In the genomic region with DNA sequence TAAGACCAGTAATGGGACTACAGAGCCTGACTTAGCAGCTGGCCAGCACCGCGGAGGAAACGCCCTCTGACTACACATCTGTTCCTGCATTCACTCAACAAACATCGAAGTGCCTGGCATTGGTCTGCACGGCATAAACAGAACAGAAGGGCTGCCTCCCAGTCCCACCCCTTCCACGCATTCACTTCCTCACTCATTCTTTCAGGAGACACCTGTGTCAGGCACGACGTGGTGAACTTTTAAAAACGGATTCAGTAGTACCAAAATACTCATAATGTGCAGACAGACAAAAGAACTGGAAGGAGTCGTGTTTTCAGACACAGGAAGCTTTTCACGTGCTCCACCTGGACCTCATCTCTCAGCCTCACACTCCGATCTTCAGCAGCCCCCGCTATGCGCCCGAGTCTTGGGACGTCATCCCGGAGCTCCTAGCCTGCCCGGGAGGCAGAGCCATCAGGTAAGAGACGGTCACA, we compare ENCODE assay signal across 8 cellular contexts.
DNase-seq lines count a peak whose midpoint lies in the region; ATAC-seq and TF ChIP-seq lines count a peak whose summit lies in the region.

No MANE protein-coding gene starts in this region.

- H3K4me1 Mint-ChIP-seq in activated T-helper 17 cell treated with anti-CD3 and anti-CD28 coated beads, Interleukin-2, amount 50 U/mL, for 72 hours, result peaks cover 16% of the 10 kb centered on the region
- peaks cover 19% of the 10 kb centered on the region for H3K4me1 Mint-ChIP-seq in MCF 10A (ENCODE audit: insufficient read depth, unreplicated experiment)

- CTCF ChIA-PET in MCF 10A (lab: Yijun Ruan, JAX), result interaction anchor here (0.7 to 0.9 kb wide), 2 partner anchors 48 to 461 kb away, joined by 3 to 4 read pairs; partner anchors contain the start of gene FAM43A

- DNase-seq in AG08396 (ENCODE audit: low spot score) (peak; percentile 61), mucosa of gallbladder (ENCODE audit: low spot score) (peak; percentile 46), MCF 10A (ENCODE audit: unreplicated experiment) (no peak), hepatic stellate cell (ENCODE audit: low spot score) (no peak)

- POLR2A ChIA-PET in MCF 10A (lab: Yijun Ruan, JAX), result no interaction called here

- peak overlapping the region; percentile 90 for H3K27ac Mint-ChIP-seq in activated T-helper 17 cell treated with anti-CD3 and anti-CD28 coated beads, Interleukin-2, amount 50 U/mL, for 72 hours
- H3K27ac Mint-ChIP-seq in MCF 10A (ENCODE audit: low read depth, unreplicated experiment), result no peak overlapping the region

- intact Hi-C loops in MCF 10A (cut with micrococcal nuclease), result no loop called here

- TF ChIP-seq CTCF in MCF 10A (IDR thresholded peaks at IDR 0.05; ENCODE audit: unreplicated experiment), result no peak

- no TSS peak for BruUV-seq in MCF 10A (replicated peaks; lab: Mats Ljungman, UMichigan)

- H3K4me3 Mint-ChIP-seq in activated T-helper 17 cell treated with anti-CD3 and anti-CD28 coated beads, Interleukin-2, amount 50 U/mL, for 72 hours, result peak overlapping the region; percentile 87
- no peak overlapping the region for H3K4me3 Mint-ChIP-seq in MCF 10A (ENCODE audit: unreplicated experiment)

- ATAC-seq in GM19023 (IDR thresholded peaks at IDR 0.05; ENCODE audit: unreplicated experiment), result peak; percentile 84
- peak; percentile 75 for ATAC-seq in HG03095 (IDR thresholded peaks at IDR 0.05; ENCODE audit: unreplicated experiment)
- peak; percentile 91 for ATAC-seq in activated T-helper 17 cell treated with anti-CD3 and anti-CD28 coated beads, Interleukin-2, amount 50 U/mL, for 72 hours (replicated peaks)
- ATAC-seq in esophagus mucosa, result no peak

- H3K9me3 Mint-ChIP-seq in activated T-helper 17 cell treated with anti-CD3 and anti-CD28 coated beads, Interleukin-2, amount 50 U/mL, for 72 hours, result no peaks in the 10 kb centered on the region
- H3K9me3 Mint-ChIP-seq in MCF 10A (ENCODE audit: unreplicated experiment), result no peaks in the 10 kb centered on the region

- no peaks in the 10 kb centered on the region for H3K27me3 Mint-ChIP-seq in activated T-helper 17 cell treated with anti-CD3 and anti-CD28 coated beads, Interleukin-2, amount 50 U/mL, for 72 hours
- no peaks in the 10 kb centered on the region for H3K27me3 Mint-ChIP-seq in MCF 10A (ENCODE audit: insufficient read depth, unreplicated experiment)

- no peaks in the 10 kb centered on the region for H3K36me3 Mint-ChIP-seq in activated T-helper 17 cell treated with anti-CD3 and anti-CD28 coated beads, Interleukin-2, amount 50 U/mL, for 72 hours (ENCODE audit: low read depth)
- no peaks in the 10 kb centered on the region for H3K36me3 Mint-ChIP-seq in MCF 10A (ENCODE audit: insufficient read depth, unreplicated experiment)

Comparison
In these comparisons a context has a peak if more than half of its experiments do, and no peak if none do; other contexts are left out.
1. DNase-seq: peak in AG08396 (single experiment) and mucosa of gallbladder (single experiment); none in MCF 10A (single experiment) and hepatic stellate cell (single experiment).